Comparison of ENCODE assay signal across 19 cellular contexts in genomic region chr2:102258025-102258385, GRCh38. TPM values are rescaled to one million over a fixed set of nuclear protein-coding genes. Genes with fewer than 3 reads are reported as not detected.
DNase-seq lines count a peak whose midpoint lies in the region; ATAC-seq and TF ChIP-seq lines count a peak whose summit lies in the region.
"Had no signal": no experiment of that assay in that cellular context is flagged by ENCODE, and none has a peak within 500 bp of the region (broad histone marks: within the 10 kb centered on the region; RNA-seq: fewer than 3 reads in every experiment).

No MANE protein-coding gene starts in this region.

- peak overlapping the region; percentile 51 for H3K18ac ChIP-seq in IMR-90 (ENCODE audit: low read depth, low read length)

- H2AK9ac ChIP-seq in IMR-90 (replicated peaks; ENCODE audit: low read depth, low read length, poor library complexity), result peak overlapping the region; percentile 20

- peak overlapping the region; percentile 56 for H4K5ac ChIP-seq in IMR-90 (ENCODE audit: low read depth, low read length)

- H3K9me1 ChIP-seq in IMR-90 (ENCODE audit: insufficient read depth, low read length), result peaks cover 9% of the 10 kb centered on the region

- H3K4me1 ChIP-seq in IMR-90 (ENCODE audit: control insufficient read depth, insufficient read depth, low read length), result peaks cover 9% of the 10 kb centered on the region

- H2BK5ac ChIP-seq in IMR-90 (ENCODE audit: low read depth, low read length, poor library complexity, severe bottlenecking), result peak overlapping the region; percentile 74

- DNase-seq in NCI-H748 (lab: John Stamatoyannopoulos, UW; ENCODE audit: unreplicated experiment) (peak; percentile 57), NCI-H748 treated with DMSO at 0.1 percent for 48 hours (lab: John Stamatoyannopoulos, UW) (no peak), IMR-90 (no peak), myocyte (ENCODE audit: low read depth) (peak; percentile 93), NOMO-1 treated with DMSO at 0.1 percent for 48 hours (lab: John Stamatoyannopoulos, UW; ENCODE audit: unreplicated experiment) (no peak), erythroblast (lab: John Stamatoyannopoulos, UW) (no peak)
- no peak for DNase-seq in activated T-helper 1 cell treated with anti-CD3 and anti-CD28 coated beads, Interleukin-12 subunit alpha, Interleukin-12 subunit beta, Interleukin-2, Interleukin-4 antibody, amounts not matched to agents 30 ng/mL and 10 ng/mL and 1 ng/mL, durations not matched to agents 14 hours and 24 hours and 36 hours (ENCODE audit: low spot score)
- DNase-seq: activated CD4-positive, CD25-positive, alpha-beta regulatory T cell treated with anti-CD3 and anti-CD28 coated beads, Interleukin-2, amount 50 U/mL, for 72 hours; activated effector memory CD4-positive, alpha-beta T cell treated with Interleukin-2 at 50 U/mL for 16 hours; caudate nucleus; COR-L47; NCI-H1048; NCI-H446 treated with DMSO at 0.1 percent for 48 hours; stimulated activated naive CD4-positive, alpha-beta T cell treated with Interleukin-2 at 50 U/mL for 16 hours had no signal

- intact Hi-C loops in IMR-90 (cut with micrococcal nuclease), result no loop called here
- intact Hi-C loops in activated T-helper 1 cell treated with anti-CD3 and anti-CD28 coated beads, Interleukin-12 subunit alpha, Interleukin-12 subunit beta, Interleukin-2, Interleukin-4 antibody, amounts not matched to agents 30 ng/mL and 10 ng/mL and 1 ng/mL, durations not matched to agents 14 hours and 24 hours and 36 hours (cut with micrococcal nuclease), result loop anchor here (1.0 to 10.0 kb wide), 9 partner anchors 19 to 986 kb away; no protein-coding TSS in a partner anchor

- TF ChIP-seq CTCF in IMR-90 (conservative IDR thresholded peaks at IDR 0.05; ENCODE audit: low read depth, low read length), result no peak

- H3K9me3 ChIP-seq in IMR-90 (ENCODE audit: control insufficient read depth, insufficient read depth, low read length), result no peaks in the 10 kb centered on the region
- H3K9me3 ChIP-seq: neutrophil had no signal

- BruUV-seq in IMR-90 (replicated peaks; lab: Mats Ljungman, UMichigan), result no TSS peak

- H3K27ac ChIP-seq in IMR-90 (ENCODE audit: insufficient read depth, low read length), result peak overlapping the region; percentile 39; the same call in 1 of the 2 replicates
- H3K27ac ChIP-seq: neutrophil had no signal

- peaks cover 8% of the 10 kb centered on the region for H3K36me3 Mint-ChIP-seq in activated T-helper 1 cell treated with anti-CD3 and anti-CD28 coated beads, Interleukin-12 subunit alpha, Interleukin-12 subunit beta, Interleukin-2, Interleukin-4 antibody, amounts not matched to agents 30 ng/mL and 10 ng/mL and 1 ng/mL, durations not matched to agents 14 hours and 24 hours and 36 hours (ENCODE audit: low read depth)
- H3K36me3 Mint-ChIP-seq: memory B cell had no signal

- no peaks in the 10 kb centered on the region for H3K79me1 ChIP-seq in IMR-90 (ENCODE audit: low read depth in 1 of 2, low read length in 2 of 2)

- CTCF ChIA-PET in IMR-90 (lab: Yijun Ruan, JAX), result interaction anchor here (1.4 kb wide), 1 partner anchor 17 kb away, joined by 5 read pairs; no protein-coding TSS in a partner anchor

- no peak for TF ChIP-seq RAD21 in IMR-90 (IDR thresholded peaks at IDR 0.05; ENCODE audit: low read length)

- no peak overlapping the region for H3K4me3 Mint-ChIP-seq in activated T-helper 1 cell treated with anti-CD3 and anti-CD28 coated beads, Interleukin-12 subunit alpha, Interleukin-12 subunit beta, Interleukin-2, Interleukin-4 antibody, amounts not matched to agents 30 ng/mL and 10 ng/mL and 1 ng/mL, durations not matched to agents 14 hours and 24 hours and 36 hours
- H3K4me3 Mint-ChIP-seq: GM23338, memory B cell had no signal

- peak overlapping the region; percentile 94 for H2BK120ac ChIP-seq in IMR-90 (ENCODE audit: low read depth, low read length)

- peak overlapping the region; percentile 89 for H3K4ac ChIP-seq in IMR-90 (ENCODE audit: low read depth, low read length)

- H3K27ac Mint-ChIP-seq in activated T-helper 1 cell treated with anti-CD3 and anti-CD28 coated beads, Interleukin-12 subunit alpha, Interleukin-12 subunit beta, Interleukin-2, Interleukin-4 antibody, amounts not matched to agents 30 ng/mL and 10 ng/mL and 1 ng/mL, durations not matched to agents 14 hours and 24 hours and 36 hours, result peak overlapping the region; percentile 100
- H3K27ac Mint-ChIP-seq: GM23338, memory B cell had no signal

- no peaks in the 10 kb centered on the region for H3K27me3 ChIP-seq in IMR-90 (ENCODE audit: control insufficient read depth, insufficient read depth, low read length)
- H3K27me3 ChIP-seq: neutrophil had no signal

- peak overlapping the region; percentile 41; the same call in 1 of the 2 replicates for H3K23ac ChIP-seq in IMR-90 (ENCODE audit: low read depth, low read length)

- H3K36me3 ChIP-seq in IMR-90 (ENCODE audit: control insufficient read depth, insufficient read depth, low read length), result no peaks in the 10 kb centered on the region
- H3K36me3 ChIP-seq: neutrophil had no signal

- peak overlapping the region; percentile 48 to 72; a peak in 3 of 4 replicates for H4K8ac ChIP-seq in IMR-90 (ENCODE audit: low read depth in 2 of 2, low read length in 2 of 2)

- H3K9ac ChIP-seq in IMR-90 (ENCODE audit: low read depth, low read length), result no peak overlapping the region

- H3K14ac ChIP-seq in IMR-90 (replicated peaks; ENCODE audit: low read depth, low read length), result peak overlapping the region; percentile 67

- ATAC-seq in IMR-90 (ENCODE audit: low read depth) (no peak; the same call in 1 of the 2 replicates), GM19397 (IDR thresholded peaks at IDR 0.05; ENCODE audit: unreplicated experiment) (no peak)
- ATAC-seq: GM23338, Panc1 had no signal

- peak overlapping the region; percentile 74 for H4K91ac ChIP-seq in IMR-90 (ENCODE audit: insufficient read depth, low read depth, low read length)

- POLR2A ChIA-PET in IMR-90 (lab: Charles Lee; ENCODE audit: unreplicated experiment), result no interaction called here

- peak overlapping the region; percentile 13 for H2BK15ac ChIP-seq in IMR-90 (ENCODE audit: low read depth, low read length)

- no peaks in the 10 kb centered on the region for H3K27me3 Mint-ChIP-seq in activated T-helper 1 cell treated with anti-CD3 and anti-CD28 coated beads, Interleukin-12 subunit alpha, Interleukin-12 subunit beta, Interleukin-2, Interleukin-4 antibody, amounts not matched to agents 30 ng/mL and 10 ng/mL and 1 ng/mL, durations not matched to agents 14 hours and 24 hours and 36 hours (ENCODE audit: insufficient read depth)

- peak overlapping the region; percentile 58; the same call in 1 of the 2 replicates for H2AK5ac ChIP-seq in IMR-90 (ENCODE audit: low read depth, low read length)

- peaks cover 7% of the 10 kb centered on the region for H3K9me3 Mint-ChIP-seq in activated T-helper 1 cell treated with anti-CD3 and anti-CD28 coated beads, Interleukin-12 subunit alpha, Interleukin-12 subunit beta, Interleukin-2, Interleukin-4 antibody, amounts not matched to agents 30 ng/mL and 10 ng/mL and 1 ng/mL, durations not matched to agents 14 hours and 24 hours and 36 hours
- H3K9me3 Mint-ChIP-seq: GM23338, memory B cell had no signal

- no peak overlapping the region; the same call in 1 of the 2 replicates for H3K56ac ChIP-seq in IMR-90 (ENCODE audit: extremely low read depth, insufficient read depth, low read length)

- dilution Hi-C loops in IMR-90 (cut with HindIII; ENCODE audit: low sequenced_read_pairs, unreplicated experiment), result no loop called here

- peaks cover 57% of the 10 kb centered on the region for H3K4me1 Mint-ChIP-seq in activated T-helper 1 cell treated with anti-CD3 and anti-CD28 coated beads, Interleukin-12 subunit alpha, Interleukin-12 subunit beta, Interleukin-2, Interleukin-4 antibody, amounts not matched to agents 30 ng/mL and 10 ng/mL and 1 ng/mL, durations not matched to agents 14 hours and 24 hours and 36 hours (ENCODE audit: low read depth)
- H3K4me1 Mint-ChIP-seq: GM23338, memory B cell had no signal

- in situ Hi-C loops in IMR-90 (cut with MboI; ENCODE audit: low sequenced_read_pairs), result no loop called here

- no peak for TF ChIP-seq POLR2A in IMR-90 (IDR thresholded peaks at IDR 0.05; ENCODE audit: low read depth, low read length)
- TF ChIP-seq POLR2A in erythroblast (IDR thresholded peaks at IDR 0.05; ENCODE audit: low read length), result no peak

- no peak overlapping the region for H3K4me3 ChIP-seq in IMR-90 (ENCODE audit: insufficient read depth, low read depth, low read length)
- H3K4me3 ChIP-seq: GM23338 had no signal

- no peak overlapping the region for H3K4me2 ChIP-seq in IMR-90 (ENCODE audit: low read depth, low read length)
- H3K4me2 ChIP-seq: GM23338 had no signal

- no peaks in the 10 kb centered on the region for H4K20me1 ChIP-seq in IMR-90 (ENCODE audit: insufficient read depth, low read length)

- no peak overlapping the region for H2AFZ ChIP-seq in IMR-90 (replicated peaks; ENCODE audit: low read length, poor library complexity)
- H2AFZ ChIP-seq: GM23338 had no signal

- peak overlapping the region; percentile 97 for H2BK20ac ChIP-seq in IMR-90 (ENCODE audit: low read depth, low read length)

- WGBS in IMR-90 (ENCODE audit: extremely low coverage in 2 of 2, insufficient read length in 1 of 2), 2 experiments, result no CpG with 5 or more reads among the region's 2 CpGs

TF ChIP-seq in IMR-90, 13 proteins besides CTCF, POLR2A, EP300 and RAD21 (continues in another document):
- TF ChIP-seq MAZ (IDR thresholded peaks at IDR 0.05; ENCODE audit: borderline replicate concordance, low read depth, low read length) (no peak), RCOR1 (IDR thresholded peaks at IDR 0.05; ENCODE audit: insufficient replicate concordance, low read length) (no peak), ELK1 (IDR thresholded peaks at IDR 0.05; ENCODE audit: borderline replicate concordance, low read depth, low read length) (no peak), CEBPB (IDR thresholded peaks at IDR 0.05; ENCODE audit: low read depth, low read length) (no peak), CHD1 (IDR thresholded peaks at IDR 0.05; ENCODE audit: low read depth, low read length) (no peak)

RNA-seq across cellular contexts. Expression of gene IL1RL1, which starts 53.4 kb away (rescaled TPM):
- total RNA-seq in IMR-90 (2012; rRNA removed) (under 0.01 TPM in 2 replicates), myocyte (not detected in 2 replicates)
- 0.14 TPM in 1 of 2 replicates, not detected in the other for polyA plus RNA-seq in IMR-90 (2012; rRNA removed)
- 0.01 TPM in 1 of 2 replicates, not detected in the other for polyA plus RNA-seq in IMR-90 (2012; cell fraction: cytosol; rRNA removed)
- polyA plus RNA-seq in IMR-90 (2012; cell fraction: nucleus; rRNA removed; ENCODE audit: low replicate concordance), result 0.02 and 0.21 TPM in 2 replicates
- 3.9 and 4.8 TPM in 2 replicates for total RNA-seq in activated T-helper 1 cell treated with anti-CD3 and anti-CD28 coated beads, Interleukin-12 subunit alpha, Interleukin-12 subunit beta, Interleukin-2, Interleukin-4 antibody, amounts not matched to agents 30 ng/mL and 10 ng/mL and 1 ng/mL, durations not matched to agents 14 hours and 24 hours and 36 hours
- polyA plus RNA-seq in myocyte (2012), result 0.08 TPM
- total RNA-seq: GM23338 had no signal
- polyA plus RNA-seq: GM23338 had no signal

Comparison
In these comparisons a context has a peak if more than half of its experiments do, and no peak if none do; other contexts are left out.
1. DNase-seq: peak in NCI-H748 (single experiment) and myocyte (single experiment); none in NCI-H748 treated with DMSO at 0.1 percent for 48 hours (single experiment), IMR-90 (single experiment), activated T-helper 1 cell treated with anti-CD3 and anti-CD28 coated beads, Interleukin-12 subunit alpha, Interleukin-12 subunit beta, Interleukin-2, Interleukin-4 antibody, amounts not matched to agents 30 ng/mL and 10 ng/mL and 1 ng/mL, durations not matched to agents 14 hours and 24 hours and 36 hours (single experiment), NOMO-1 treated with DMSO at 0.1 percent for 48 hours (single experiment) and erythroblast (0 of 2).